1 cellular context compared by ENCODE assay signal in genomic region chr6:16130932-16131387, GRCh38.
TF ChIP-seq lines count a peak whose summit lies in the region.

No MANE protein-coding gene starts in this region.

TF ChIP-seq in K562, 482 proteins besides CTCF, POLR2A, EP300 and RAD21 (continued from another document and continues in another):
- TF ChIP-seq ZBTB40 (IDR thresholded peaks at IDR 0.05) = no peak
- TF ChIP-seq ZBTB40 (CRISPR knock-in tag; IDR thresholded peaks at IDR 0.05) = no peak
- no peak for TF ChIP-seq MTF1 (CRISPR knock-in tag; IDR thresholded peaks at IDR 0.05; ENCODE audit: borderline replicate concordance)
- TF ChIP-seq ZNF232 (CRISPR knock-in tag; IDR thresholded peaks at IDR 0.05) = no peak
- TF ChIP-seq HMBOX1 (IDR thresholded peaks at IDR 0.05) = peak; percentile 99
- peak; percentile 56 for TF ChIP-seq GABPA (tag; conservative IDR thresholded peaks at IDR 0.05; ENCODE audit: low read depth)
- no peak for TF ChIP-seq ESRRB (CRISPR knock-in tag; IDR thresholded peaks at IDR 0.05; ENCODE audit: borderline replicate concordance)
- TF ChIP-seq MAFK (IDR thresholded peaks at IDR 0.05; ENCODE audit: low read length) = no peak
- no peak for TF ChIP-seq ZNF780A (CRISPR knock-in tag; IDR thresholded peaks at IDR 0.05)
- TF ChIP-seq ZNF408 (CRISPR knock-in tag; IDR thresholded peaks at IDR 0.05; ENCODE audit: low read depth) = no peak
- peak; percentile 57; the same call in 1 of the 2 replicates for TF ChIP-seq CREM (IDR thresholded peaks at IDR 0.05; ENCODE audit: low read depth)
- TF ChIP-seq ZNF699 (CRISPR knock-in tag; IDR thresholded peaks at IDR 0.05; ENCODE audit: insufficient replicate concordance) = no peak
- TF ChIP-seq RUNX1 (IDR thresholded peaks at IDR 0.05; ENCODE audit: low read depth) = no peak
- 0 out of 2 replicates have a peak, but pooled peaks have one; percentile 10 for TF ChIP-seq MAFF (IDR thresholded peaks at IDR 0.05; ENCODE audit: low read length)
- TF ChIP-seq L3MBTL2 (IDR thresholded peaks at IDR 0.05) = no peak
- TF ChIP-seq GTF2E2 (tag; IDR thresholded peaks at IDR 0.05) = 0 out of 2 replicates have a peak, but pooled peaks have one; percentile 30
- no peak for TF ChIP-seq E2F6 (IDR thresholded peaks at IDR 0.05; ENCODE audit: borderline replicate concordance in 1 of 2, extremely low read depth in 1 of 2, insufficient read depth in 1 of 2, insufficient read length in 1 of 2, low read depth in 1 of 2, low read length in 1 of 2, poor library complexity in 1 of 2, severe bottlenecking in 1 of 2)
- peak; percentile 60 for TF ChIP-seq POLR2AphosphoS5 (IDR thresholded peaks at IDR 0.05; ENCODE audit: control insufficient read depth, insufficient read depth, low read depth, low read length)
- TF ChIP-seq CREBBP (IDR thresholded peaks at IDR 0.05; ENCODE audit: low read depth, low read length) = no peak
- peak; percentile 87; the same call in 1 of the 2 replicates for TF ChIP-seq NBN (IDR thresholded peaks at IDR 0.05; ENCODE audit: low read depth)
- peak; percentile 74 for TF ChIP-seq ELF1 (tag; IDR thresholded peaks at IDR 0.05)
- 0 out of 2 replicates have a peak, but pooled peaks have one; percentile 14 for TF ChIP-seq ZNF175 (CRISPR knock-in tag; IDR thresholded peaks at IDR 0.05; ENCODE audit: low read depth)
- TF ChIP-seq RCOR1 (IDR thresholded peaks at IDR 0.05; ENCODE audit: borderline replicate concordance in 1 of 2, low read depth in 2 of 2, low read length in 2 of 2) = peak in 1 of 2 experiments; percentile 79; a peak in 2 of 4 replicates
- TF ChIP-seq SIN3A (IDR thresholded peaks at IDR 0.05; ENCODE audit: borderline replicate concordance in 2 of 2, control insufficient read depth in 1 of 2, low read depth in 2 of 2, low read length in 2 of 2) = peak; percentile 6 to 61; a peak in 2 of 4 replicates
- TF ChIP-seq HOXB6 (CRISPR knock-in tag; IDR thresholded peaks at IDR 0.05; ENCODE audit: borderline replicate concordance) = no peak
- no peak for TF ChIP-seq KAT2B (IDR thresholded peaks at IDR 0.05; ENCODE audit: low read depth, low read length)
- TF ChIP-seq SMARCE1 (IDR thresholded peaks at IDR 0.05) = no peak; the same call in 1 of the 2 replicates
- TF ChIP-seq BMI1 (IDR thresholded peaks at IDR 0.05; ENCODE audit: low read length) = no peak
- peak; percentile 36; the same call in 1 of the 2 replicates for TF ChIP-seq CBFA2T3 (IDR thresholded peaks at IDR 0.05)
- peak; percentile 94; the same call in 1 of the 2 replicates for TF ChIP-seq AFF4 (CRISPR knock-in tag; IDR thresholded peaks at IDR 0.05)
- TF ChIP-seq ETV6 (IDR thresholded peaks at IDR 0.05; ENCODE audit: borderline replicate concordance in 1 of 2, low read depth in 2 of 2, low read length in 1 of 2) = no peak
- no peak for TF ChIP-seq ETV6 (CRISPR knock-in tag; IDR thresholded peaks at IDR 0.05; ENCODE audit: borderline replicate concordance)
- TF ChIP-seq E2F3 (CRISPR knock-in tag; IDR thresholded peaks at IDR 0.05) = no peak
- no peak for TF ChIP-seq CLOCK (CRISPR knock-in tag; IDR thresholded peaks at IDR 0.05; ENCODE audit: borderline replicate concordance)
- no peak for TF ChIP-seq ZNF24 (IDR thresholded peaks at IDR 0.05)
- TF ChIP-seq NR0B1 (IDR thresholded peaks at IDR 0.05; ENCODE audit: partially characterized antibody) = no peak
- peak; percentile 100 for TF ChIP-seq NR1H2 (CRISPR knock-in tag; IDR thresholded peaks at IDR 0.05)
- no peak for TF ChIP-seq NEUROD1 (IDR thresholded peaks at IDR 0.05; ENCODE audit: borderline replicate concordance, low read depth, low read length, partially characterized antibody)
- no peak for TF ChIP-seq TARDBP (IDR thresholded peaks at IDR 0.05)
- TF ChIP-seq ZNF431 (CRISPR knock-in tag; IDR thresholded peaks at IDR 0.05) = no peak
- TF ChIP-seq TAF15 (IDR thresholded peaks at IDR 0.05; ENCODE audit: low read depth, low read length) = no peak
- peak; percentile 71; the same call in 1 of the 2 replicates for TF ChIP-seq LCOR (CRISPR knock-in tag; IDR thresholded peaks at IDR 0.05)
- TF ChIP-seq NFATC3 (IDR thresholded peaks at IDR 0.05) = no peak
- TF ChIP-seq DLX4 (CRISPR knock-in tag; IDR thresholded peaks at IDR 0.05) = no peak
- TF ChIP-seq PCBP1 (IDR thresholded peaks at IDR 0.05; ENCODE audit: low read depth, low read length, poor library complexity, severe bottlenecking) = no peak
- TF ChIP-seq NCOA2 (IDR thresholded peaks at IDR 0.05; ENCODE audit: partially characterized antibody in 2 of 2) = peak in 1 of 2 experiments; percentile 10
- TF ChIP-seq MYC (IDR thresholded peaks at IDR 0.05; ENCODE audit: low read depth, low read length) = peak; percentile 23; the same call in 1 of the 2 replicates
- TF ChIP-seq MYC (CRISPR knock-in tag; IDR thresholded peaks at IDR 0.05; ENCODE audit: borderline replicate concordance, low read depth) = no peak
- TF ChIP-seq ZNF384 (IDR thresholded peaks at IDR 0.05; ENCODE audit: low read depth, low read length) = peak; percentile 98
